32 cellular contexts compared by ENCODE assay signal in genomic region chr10:33401300-33401699, GRCh38.
"Had no signal": no experiment of that assay in that cellular context is flagged by ENCODE, and none has a peak within 500 bp of the region (broad histone marks: within the 10 kb centered on the region; RNA-seq: fewer than 3 reads in every experiment).

No MANE protein-coding gene starts in this region.

- H3K4me1 ChIP-seq: ascending aorta had no signal

- FAIRE-seq: bronchial epithelial cell, TTC549 had no signal

- H3K36me3 ChIP-seq: ascending aorta, cardiac muscle cell had no signal

- H3K27me3 ChIP-seq: ascending aorta, cardiac muscle cell had no signal

- H3K27ac ChIP-seq: ascending aorta, cardiac muscle cell, VCaP had no signal

- ATAC-seq: activated CD4-positive, alpha-beta T cell treated with anti-CD3 and anti-CD28 coated beads for 36 hours; activated CD8-positive, alpha-beta T cell treated with anti-CD3 and anti-CD28 coated beads for 36 hours; activated naive CD8-positive, alpha-beta T cell treated with anti-CD3 and anti-CD28 coated beads, Interleukin-2, amount 50 U/mL, for 24 hours; activated T-cell treated with anti-CD3 and anti-CD28 coated beads, Interleukin-2, amount 50 U/mL, for 4 hours; activated T-cell treated with anti-CD3 and anti-CD28 coated beads, Interleukin-2, amount 50 U/mL, for 72 hours; activated T-helper 17 cell treated with anti-CD3 and anti-CD28 coated beads, Interleukin-2, amount 50 U/mL, for 72 hours had no signal

- DNase-seq: activated B cell treated with CpG ODN at 0.5 μM for 24 hours; activated CD4-positive, alpha-beta memory T cell treated with anti-CD3 and anti-CD28 coated beads for 36 hours; activated CD4-positive, alpha-beta T cell treated with anti-CD3 and anti-CD28 coated beads for 36 hours; activated CD4-positive, alpha-beta T cell treated with anti-CD3 and anti-CD28 coated beads for 48 hours; activated CD4-positive, alpha-beta T cell treated with anti-CD3 and anti-CD28 coated beads, Interleukin-2, amount 10 ng/mL, durations not matched to agents 7 days and 5 days; activated CD4-positive, alpha-beta T cell treated with anti-CD3 and anti-CD28 coated beads, Interleukin-2, amount 50 U/mL, for 4 hours; activated CD4-positive, CD25-positive, alpha-beta regulatory T cell treated with anti-CD3 and anti-CD28 coated beads, Interleukin-2, amount 50 U/mL, for 72 hours; activated CD8-positive, alpha-beta memory T cell treated with anti-CD3 and anti-CD28 coated beads, Interleukin-2, amount 50 U/mL, for 4 hours; activated CD8-positive, alpha-beta T cell treated with anti-CD3 and anti-CD28 coated beads for 36 hours; activated effector memory CD4-positive, alpha-beta T cell treated with anti-CD3 and anti-CD28 coated beads, Interleukin-2, amount 50 U/mL, for 16 hours; activated gamma-delta T cell treated with Interleukin-2 at 50 U/mL for 16 hours; activated naive CD4-positive, alpha-beta T cell; activated naive CD4-positive, alpha-beta T cell treated with anti-CD3 and anti-CD28 coated beads for 36 hours; activated naive CD8-positive, alpha-beta T cell treated with anti-CD3 and anti-CD28 coated beads, Interleukin-2, amount 10 ng/mL, durations not matched to agents 7 days and 5 days; activated naive CD8-positive, alpha-beta T cell treated with anti-CD3 and anti-CD28 coated beads, Interleukin-2, amount 50 U/mL, for 24 hours; activated T-cell treated with anti-CD3 and anti-CD28 coated beads for 4 hours; activated T-cell treated with anti-CD3 and anti-CD28 coated beads, Interleukin-2, amount 50 U/mL, for 1 hour; activated T-cell treated with anti-CD3 and anti-CD28 coated beads, Interleukin-2, amount 50 U/mL, for 4 hours; activated T-cell treated with anti-CD3 and anti-CD28 coated beads, Interleukin-2, amount 50 U/mL, for 72 hours; amygdala; anterior cingulate cortex; caudate nucleus; cerebellar nuclear complex; T-helper 1 cell; T-helper 2 cell; T-helper 9 cell had no signal

- H3K4me3 ChIP-seq: ascending aorta, cardiac muscle cell had no signal
